8 cellular contexts compared by ENCODE assay signal in genomic region chr7:128459394-128459878, GRCh38. TPM values are rescaled to one million over a fixed set of nuclear protein-coding genes. Genes with fewer than 3 reads are reported as not detected.
DNase-seq lines count a peak whose midpoint lies in the region; ATAC-seq and TF ChIP-seq lines count a peak whose summit lies in the region.

No MANE protein-coding gene starts in this region.

- CTCF ChIA-PET in CD4-positive, alpha-beta T cell (lab: Charles Lee) = interaction anchor here (0.7 to 4.4 kb wide), 12 partner anchors 9 to 112 kb away, joined by 3 to 162 read pairs (median 4); partner anchors contain the start of gene METTL2B

- no peak for TF ChIP-seq EP300 in neural cell (conservative IDR thresholded peaks at IDR 0.05; ENCODE audit: poor library complexity, severe bottlenecking)

- WGBS in esophagus squamous epithelium, 2 donors = 30 to 63% methylated on average over 3 to 4 of the region's 5 CpGs
- WGBS in testis, 2 donors = 39 to 46% methylated on average over 4 to 5 of the region's 5 CpGs

- peak overlapping the region; percentile 23 for H3K4me3 Mint-ChIP-seq in CD4-positive, alpha-beta T cell

- H3K4me1 ChIP-seq in esophagus squamous epithelium = peaks cover 30 to 60% (median 31%) of the 10 kb centered on the region in 3 donors
- H3K4me1 ChIP-seq in testis = peaks cover 35% of the 10 kb centered on the region

- H4K20me1 ChIP-seq in neural cell (ENCODE audit: insufficient read depth) = no peaks in the 10 kb centered on the region

- POLR2A ChIA-PET in CD4-positive, alpha-beta T cell (lab: Charles Lee) = interaction anchor here (0.6 to 1.9 kb wide), 5 partner anchors 31 to 765 kb away, joined by 3 to 16 read pairs (median 4); partner anchors contain the start of gene AHCYL2

- peak; percentile 42 for TF ChIP-seq RAD21 in neural cell (conservative IDR thresholded peaks at IDR 0.05)

- peaks cover 18% of the 10 kb centered on the region for H3K79me2 ChIP-seq in neural cell (replicated peaks; ENCODE audit: insufficient read depth, low read length)

- peak; percentile 61 for ATAC-seq in CD4-positive, alpha-beta T cell (ENCODE audit: poor library complexity)
- ATAC-seq in GM19043 (IDR thresholded peaks at IDR 0.05; ENCODE audit: low read depth, unreplicated experiment) (peak; percentile 44), HG03378 (IDR thresholded peaks at IDR 0.05; ENCODE audit: unreplicated experiment) (peak; percentile 50)

- peak; percentile 76 for TF ChIP-seq CTCF in CD4-positive, alpha-beta T cell (IDR thresholded peaks at IDR 0.05)
- TF ChIP-seq CTCF in esophagus squamous epithelium (IDR thresholded peaks at IDR 0.05) (peak; percentile 82 to 87 (median 84)), neural cell (IDR thresholded peaks at IDR 0.05; ENCODE audit: poor library complexity, severe bottlenecking) (peak; percentile 68), testis (IDR thresholded peaks at IDR 0.05) (peak; percentile 78 to 92 (median 91))

- H3K4me2 ChIP-seq in neural cell (ENCODE audit: low read length) = no peak overlapping the region

- H3K36me3 Mint-ChIP-seq in CD4-positive, alpha-beta T cell (ENCODE audit: low read depth) = no peaks in the 10 kb centered on the region

- H3K36me3 ChIP-seq in esophagus squamous epithelium (peaks cover 0 to 26% (median 0%) of the 10 kb centered on the region in 3 donors), neural cell (ENCODE audit: insufficient read depth, low read length) (no peaks in the 10 kb centered on the region), testis (ENCODE audit: low read depth, missing control alignments) (no peaks in the 10 kb centered on the region)

- no peaks in the 10 kb centered on the region for H3K27me3 ChIP-seq in CD4-positive, alpha-beta T cell (ENCODE audit: control insufficient read depth, insufficient read depth, low read length)
- no peaks in the 10 kb centered on the region for H3K27me3 ChIP-seq in esophagus squamous epithelium
- H3K27me3 ChIP-seq in neural cell (ENCODE audit: insufficient read depth, low read depth, low read length) = no peaks in the 10 kb centered on the region
- H3K27me3 ChIP-seq in testis = no peaks in the 10 kb centered on the region

- no peak overlapping the region for H3K9ac ChIP-seq in neural cell (ENCODE audit: low read length)

- no peaks in the 10 kb centered on the region for H3K9me3 Mint-ChIP-seq in CD4-positive, alpha-beta T cell

- DNase-seq in CD4-positive, alpha-beta T cell = peak; percentile 48 to 69 (median 56)
- peak; percentile 39 for DNase-seq in NOMO-1 treated with DMSO at 0.1 percent for 48 hours (lab: John Stamatoyannopoulos, UW; ENCODE audit: unreplicated experiment)
- peak; percentile 41 for DNase-seq in activated T-cell treated with anti-CD3 and anti-CD28 coated beads for 24 hours (ENCODE audit: low read depth)
- no peak for DNase-seq in esophagus squamous epithelium (lab: John Stamatoyannopoulos, UW)
- DNase-seq in testis = peak; percentile 85

- no peak overlapping the region for H3K4me3 ChIP-seq in esophagus squamous epithelium
- no peak overlapping the region for H3K4me3 ChIP-seq in neural cell (ENCODE audit: low read length)
- no peak overlapping the region for H3K4me3 ChIP-seq in testis

- peaks cover 22% of the 10 kb centered on the region for H3K4me1 Mint-ChIP-seq in CD4-positive, alpha-beta T cell (ENCODE audit: low read depth)

- no peak overlapping the region for H3K27ac ChIP-seq in CD4-positive, alpha-beta T cell (ENCODE audit: low read depth, low read length)
- H3K27ac ChIP-seq in esophagus squamous epithelium (peak overlapping the region in 3 of 4 donors; percentile 11 to 91 (median 42)), neural cell (ENCODE audit: low read length) (no peak overlapping the region), testis (no peak overlapping the region)

- no peak overlapping the region for H2AFZ ChIP-seq in neural cell (ENCODE audit: low read depth, low read length)

- intact Hi-C loops in CD4-positive, alpha-beta T cell (cut with DNase I, micrococcal nuclease) = loop anchor here (1.0 to 10.0 kb wide), 5 partner anchors 13 to 1145 kb away; partner anchors contain the start of gene RBM28 (in 1 of the 2)
- intact Hi-C loops in esophagus squamous epithelium (cut with DNase I) = no loop called here
- intact Hi-C loops in testis (cut with DNase I; ENCODE audit: low total_unique reads) = no loop called here

- no peaks in the 10 kb centered on the region for H3K9me3 ChIP-seq in CD4-positive, alpha-beta T cell (ENCODE audit: control insufficient read depth, low read length)
- H3K9me3 ChIP-seq in esophagus squamous epithelium (no peaks in the 10 kb centered on the region), neural cell (ENCODE audit: low read length) (no peaks in the 10 kb centered on the region), testis (no peaks in the 10 kb centered on the region)

- no peaks in the 10 kb centered on the region for H3F3A ChIP-seq in neural cell (ENCODE audit: insufficient read depth, low read length, poor library complexity, severe bottlenecking)

- H3K9me2 ChIP-seq in neural cell (ENCODE audit: insufficient read depth, low read length) = no peaks in the 10 kb centered on the region

- TF ChIP-seq POLR2A in esophagus squamous epithelium (IDR thresholded peaks at IDR 0.05) (no peak), testis (IDR thresholded peaks at IDR 0.05) (no peak)

- H3K27ac Mint-ChIP-seq in CD4-positive, alpha-beta T cell = no peak overlapping the region

- H3K27me3 Mint-ChIP-seq in CD4-positive, alpha-beta T cell = no peaks in the 10 kb centered on the region

TF ChIP-seq in neural cell, 6 proteins besides CTCF, POLR2A, EP300 and RAD21:
- TF ChIP-seq TAF1 (IDR thresholded peaks at IDR 0.05; ENCODE audit: low read depth) (no peak), SMC3 (conservative IDR thresholded peaks at IDR 0.05; ENCODE audit: poor library complexity) (peak; percentile 56)

RNA-seq across cellular contexts. Expression of gene HILPDA, which starts 3.8 kb away (rescaled TPM):
- total RNA-seq in CD4-positive, alpha-beta T cell = 1 to 10 TPM; 1.7 TPM
- total RNA-seq in esophagus squamous epithelium (10 to 100 TPM; 17.6 to 53.0 (median 21.9) TPM), testis (10 to 100 TPM; 34.3 to 44.8 TPM)
- polyA plus RNA-seq in neural cell (16.6 and 26.0 TPM in 2 replicates), testis (ENCODE audit: insufficient read depth, low read depth, low replicate concordance) (31.4 TPM)
- 26.4 and 27.3 TPM in 2 replicates for polyA minus RNA-seq in neural cell

RNA-seq across cellular contexts. Expression of gene METTL2B, which starts 17.1 kb away (rescaled TPM):
- 1 to 10 TPM; 7.1 to 8.2 TPM for total RNA-seq in CD4-positive, alpha-beta T cell
- total RNA-seq in esophagus squamous epithelium (10 to 100 TPM; 20.2 to 26.6 (median 24.5) TPM), testis (10 to 100 TPM; 26.7 to 27.1 TPM)
- polyA plus RNA-seq in neural cell (43.0 and 45.5 TPM in 2 replicates), testis (ENCODE audit: insufficient read depth, low read depth, low replicate concordance) (20.0 TPM)
- 65.2 and 81.1 TPM in 2 replicates for polyA minus RNA-seq in neural cell

RNA-seq across cellular contexts. Expression of gene IMPDH1, which starts 49.7 kb away (rescaled TPM):
- 10 to 100 TPM; 26.5 to 27.0 TPM for total RNA-seq in CD4-positive, alpha-beta T cell
- 10 to 100 TPM; 30.2 to 53.7 (median 41.6) TPM for total RNA-seq in esophagus squamous epithelium
- polyA plus RNA-seq in neural cell = 49.5 and 49.7 TPM in 2 replicates
- polyA minus RNA-seq in neural cell = 37.3 and 38.7 TPM in 2 replicates
- 10 to 100 TPM; 48.3 to 64.5 TPM for total RNA-seq in testis
- 32.3 TPM for polyA plus RNA-seq in testis (ENCODE audit: insufficient read depth, low read depth, low replicate concordance)

Comparison
In these comparisons a context has a peak if more than half of its experiments do, and no peak if none do; other contexts are left out.
1. H3K27ac ChIP-seq: peak in esophagus squamous epithelium (3 of 4); none in CD4-positive, alpha-beta T cell (single experiment), neural cell (single experiment) and testis (0 of 2).
2. RNA of gene HILPDA, which starts 3.8 kb away (total RNA-seq): 34.3 to 44.8 TPM in testis and 17.6 to 53.0 TPM in esophagus squamous epithelium; 1.7 TPM in CD4-positive, alpha-beta T cell; every median in the first group is over 4 times any median in the second.
3. intact Hi-C loops: an anchor here in CD4-positive, alpha-beta T cell (1.0 to 10.0 kb wide); none called in esophagus squamous epithelium and testis.
4. Peak in every context shown above with its lines, with median percentiles within 50 percentile points of each other: ATAC-seq and CTCF ChIP-seq.